23 cellular contexts compared by ENCODE assay signal in genomic region chr12:45605624-45606023, GRCh38.
DNase-seq lines count a peak whose midpoint lies in the region; ATAC-seq, FAIRE-seq and TF ChIP-seq lines count a peak whose summit lies in the region.
"Had no signal": no experiment of that assay in that cellular context is flagged by ENCODE, and none has a peak within 500 bp of the region (broad histone marks: within the 10 kb centered on the region; RNA-seq: fewer than 3 reads in every experiment).

No MANE protein-coding gene starts in this region.

- peaks cover 5% of the 10 kb centered on the region; the same call in 1 of the 2 replicates for H3K9me3 ChIP-seq in HepG2 (ENCODE audit: low read length)
- peaks cover 0 to 11% (median 1%) of the 10 kb centered on the region in 4 donors for H3K9me3 ChIP-seq in right lobe of liver
- peaks cover 2% of the 10 kb centered on the region; the same call in 1 of the 2 replicates for H3K9me3 ChIP-seq in HEK293 (ENCODE audit: control insufficient read depth, insufficient read depth, low read depth, low read length)
- H3K9me3 ChIP-seq in K562 (replicated peaks; ENCODE audit: control insufficient read depth, insufficient read depth, low read depth, low read length), result no peaks in the 10 kb centered on the region
- H3K9me3 ChIP-seq: BE2C had no signal

- POLR2A ChIA-PET in HepG2 (lab: Yijun Ruan, JAX), result no interaction called here
- POLR2A ChIA-PET in HEK293 (lab: Yijun Ruan, JAX), result no interaction called here
- POLR2A ChIA-PET in K562 (lab: Yijun Ruan, JAX), result no interaction called here

- H3K9me1 ChIP-seq in K562 (ENCODE audit: control insufficient read depth, insufficient read depth, low read length), result no peaks in the 10 kb centered on the region

- H3K4me1 ChIP-seq in HepG2 (ENCODE audit: insufficient read depth, low read length), result no peaks in the 10 kb centered on the region
- no peaks in the 10 kb centered on the region for H3K4me1 ChIP-seq in right lobe of liver
- no peaks in the 10 kb centered on the region for H3K4me1 ChIP-seq in HEK293 (ENCODE audit: control insufficient read depth, insufficient read depth, low read length)
- H3K4me1 ChIP-seq in K562 (replicated peaks in 1 of 2; ENCODE audit: control insufficient read depth in 2 of 2, insufficient read depth in 2 of 2, low read length in 2 of 2), result no peaks in the 10 kb centered on the region
- H3K4me1 ChIP-seq: BE2C, BLaER1 had no signal

- WGBS in HepG2 (ENCODE audit: low lambda C conversion rate), result 0% methylated on average over 1 of the region's 1 CpG
- WGBS in right lobe of liver (ENCODE audit: insufficient coverage, low coverage, low lambda C conversion rate, missing lambda C conversion rate), result 64% methylated on average over 1 of the region's 1 CpG
- WGBS in K562 (ENCODE audit: insufficient coverage, low coverage, missing lambda C conversion rate), result 0% methylated on average over 1 of the region's 1 CpG

- H3K4me3 ChIP-seq in HepG2 (replicated peaks in 1 of 3; ENCODE audit: insufficient read depth in 1 of 3, low read depth in 2 of 3, low read length in 3 of 3) (no peak overlapping the region), right lobe of liver (no peak overlapping the region), HEK293 (ENCODE audit: low read depth, low read length) (no peak overlapping the region), K562 (no peak overlapping the region)
- H3K4me3 ChIP-seq: BLaER1 had no signal

- H3K9ac ChIP-seq in HepG2 (ENCODE audit: insufficient read depth, low read depth, low read length), result no peak overlapping the region
- H3K9ac ChIP-seq in K562 (ENCODE audit: insufficient read depth in 1 of 2, low read depth in 2 of 2, low read length in 2 of 2), result no peak overlapping the region
- H3K9ac ChIP-seq: BLaER1 had no signal

- no peak for TF ChIP-seq EP300 in HepG2 (IDR thresholded peaks at IDR 0.05; ENCODE audit: low read depth in 2 of 2, low read length in 2 of 2)
- TF ChIP-seq EP300 in HepG2 (CRISPR knock-in tag; IDR thresholded peaks at IDR 0.05; ENCODE audit: borderline replicate concordance), result no peak
- TF ChIP-seq EP300 in K562 (IDR thresholded peaks at IDR 0.05; ENCODE audit: low read length), result no peak

- DNase-seq in HepG2 (ENCODE audit: low spot score), result no peak
- no peak for DNase-seq in right lobe of liver
- DNase-seq in K562 (ENCODE audit: extremely low read depth in 1 of 4, low spot score in 3 of 4), result no peak
- no peak for DNase-seq in UCSD-AML1 (lab: John Stamatoyannopoulos, UW; ENCODE audit: unreplicated experiment)
- DNase-seq: 8988T; ACHN; BE2C; C1 segment of cervical spinal cord; Calu3; CD4-positive, alpha-beta memory T cell; CD4-positive, CD25-positive, alpha-beta regulatory T cell; CD8-positive, alpha-beta memory T cell; COR-L47; DMS79 treated with DMSO at 0.1 percent for 48 hours; GF-D8 had no signal

- ATAC-seq in HepG2, result no peak
- no peak for ATAC-seq in right lobe of liver
- no peak for ATAC-seq in K562
- no peak for ATAC-seq in GM21390 (IDR thresholded peaks at IDR 0.05; ENCODE audit: unreplicated experiment)

- H3K27ac ChIP-seq in HepG2 (ENCODE audit: extremely low read length, insufficient read depth, low read length) (no peak overlapping the region), right lobe of liver (no peak overlapping the region), HEK293 (ENCODE audit: extremely low read depth, low read depth, low read length) (no peak overlapping the region), K562 (ENCODE audit: extremely low read depth, low read depth, low read length) (no peak overlapping the region)
- H3K27ac ChIP-seq: BLaER1 had no signal

- TF ChIP-seq CTCF in HepG2 (CRISPR knock-in tag; IDR thresholded peaks at IDR 0.05) (no peak), right lobe of liver (IDR thresholded peaks at IDR 0.05) (no peak), HEK293 (tag by site-specific recombination; IDR thresholded peaks at IDR 0.05) (no peak), K562 (IDR thresholded peaks at IDR 0.05 in 2 of 3, conservative IDR thresholded peaks at IDR 0.05 in 1 of 3; ENCODE audit: insufficient read depth in 2 of 3, low read depth in 1 of 3, low read length in 3 of 3) (no peak)

- H4K20me1 ChIP-seq in HepG2 (ENCODE audit: insufficient read depth, low read length) (no peaks in the 10 kb centered on the region), K562 (replicated peaks; ENCODE audit: control insufficient read depth, insufficient read depth, low read length) (no peaks in the 10 kb centered on the region)
- H4K20me1 ChIP-seq: BLaER1 had no signal

- H2AFZ ChIP-seq in HepG2 (ENCODE audit: low read length), result no peak overlapping the region
- H2AFZ ChIP-seq in K562 (ENCODE audit: low read depth, low read length), result no peak overlapping the region

- no peaks in the 10 kb centered on the region for H3K27me3 ChIP-seq in HepG2 (ENCODE audit: control insufficient read depth in 1 of 2, insufficient read depth in 2 of 2, low read length in 2 of 2)
- H3K27me3 ChIP-seq in right lobe of liver, result no peaks in the 10 kb centered on the region
- peaks cover 0 to 2% of the 10 kb centered on the region in 2 experiments; a peak in 1 of 5 replicates for H3K27me3 ChIP-seq in K562 (ENCODE audit: control insufficient read depth in 2 of 2, insufficient read depth in 2 of 2, low read length in 2 of 2)
- H3K27me3 ChIP-seq: BE2C, BLaER1 had no signal

- H3K36me3 ChIP-seq in HepG2 (replicated peaks in 1 of 2; ENCODE audit: control insufficient read depth in 1 of 2, insufficient read depth in 2 of 2, low read length in 2 of 2), result no peaks in the 10 kb centered on the region
- no peaks in the 10 kb centered on the region for H3K36me3 ChIP-seq in right lobe of liver
- no peaks in the 10 kb centered on the region for H3K36me3 ChIP-seq in HEK293 (ENCODE audit: control insufficient read depth in 2 of 2, insufficient read depth in 1 of 2, low read length in 2 of 2)
- no peaks in the 10 kb centered on the region for H3K36me3 ChIP-seq in K562 (ENCODE audit: control insufficient read depth, insufficient read depth, low read length)
- H3K36me3 ChIP-seq: BE2C, BLaER1 had no signal

- no peaks in the 10 kb centered on the region for H3K79me2 ChIP-seq in HepG2 (ENCODE audit: insufficient read depth, low read length)
- no peaks in the 10 kb centered on the region for H3K79me2 ChIP-seq in K562 (ENCODE audit: control insufficient read depth, insufficient read depth, low read length)

- intact Hi-C loops in HepG2 (cut with micrococcal nuclease; ENCODE audit: unreplicated experiment) (no loop called here), right lobe of liver (cut with DNase I) (no loop called here), K562 (cut with micrococcal nuclease) (no loop called here)

- CTCF ChIA-PET in HepG2 (lab: Yijun Ruan, JAX; ENCODE audit: low intra/inter-chr PET ratio, low total read pairs), result no interaction called here
- CTCF ChIA-PET in HEK293 (lab: Yijun Ruan, JAX), result interaction anchor here (0.7 to 1.5 kb wide), 2 partner anchors 40 to 620 kb away, joined by 3 to 7 read pairs; no protein-coding TSS in a partner anchor
- CTCF ChIA-PET in K562 (lab: Yijun Ruan, JAX; ENCODE audit: low intra/inter-chr PET ratio), result no interaction called here

- H3K4me2 ChIP-seq in HepG2 (ENCODE audit: low read depth, low read length), result no peak overlapping the region
- H3K4me2 ChIP-seq in K562 (ENCODE audit: insufficient read depth, low read length), result no peak overlapping the region
- H3K4me2 ChIP-seq: BLaER1 had no signal

- in situ Hi-C loops in HepG2 (cut with HindIII; ENCODE audit: extremely low pct_ligation_motif_present, low pct_unique_long_range_greater_than_20kb) (no loop called here), K562 (cut with MboI) (no loop called here)

- no peak for TF ChIP-seq POLR2A in HepG2 (IDR thresholded peaks at IDR 0.05; ENCODE audit: insufficient read depth in 1 of 2, low read depth in 2 of 2, low read length in 2 of 2)
- no peak for TF ChIP-seq POLR2A in right lobe of liver (IDR thresholded peaks at IDR 0.05)
- TF ChIP-seq POLR2A in K562 (conservative IDR thresholded peaks at IDR 0.05), result no peak

- no peak for TF ChIP-seq RAD21 in HepG2 (CRISPR knock-in tag; IDR thresholded peaks at IDR 0.05)
- TF ChIP-seq RAD21 in K562 (CRISPR knock-in tag; conservative IDR thresholded peaks at IDR 0.05 in 1 of 2, IDR thresholded peaks at IDR 0.05 in 1 of 2), result no peak

- FAIRE-seq in HepG2 (lab: Jason Lieb, UNC) (no peak), K562 (lab: Jason Lieb, UNC) (no peak)
- FAIRE-seq: A204.1, D721Med, G401.6, GM12892, GM18507 had no signal

- BruUV-seq in HepG2 (replicated peaks; lab: Mats Ljungman, UMichigan) (no TSS peak), K562 (replicated peaks; lab: Mats Ljungman, UMichigan) (no TSS peak)

TF ChIP-seq in HepG2, 621 proteins besides CTCF, POLR2A, EP300 and RAD21:
- TF ChIP-seq ATF7 (IDR thresholded peaks at IDR 0.05) (peak; percentile 34; the same call in 1 of the 2 replicates), ATF7 (CRISPR knock-in tag; IDR thresholded peaks at IDR 0.05) (no peak), PITX1 (CRISPR knock-in tag; IDR thresholded peaks at IDR 0.05) (no peak)

TF ChIP-seq in HEK293, 187 proteins besides CTCF, POLR2A, EP300 and RAD21 (continues in another document):
- TF ChIP-seq KLF9 (tag by site-specific recombination; IDR thresholded peaks at IDR 0.05; ENCODE audit: low read depth) (no peak), SETDB1 (IDR thresholded peaks at IDR 0.05; ENCODE audit: insufficient read length, low read length) (peak; percentile 74), ZNF701 (tag by site-specific recombination; IDR thresholded peaks at IDR 0.05) (no peak), ZNF585B (tag by site-specific recombination; IDR thresholded peaks at IDR 0.05) (no peak)
- TF ChIP-seq, protein P1, sequence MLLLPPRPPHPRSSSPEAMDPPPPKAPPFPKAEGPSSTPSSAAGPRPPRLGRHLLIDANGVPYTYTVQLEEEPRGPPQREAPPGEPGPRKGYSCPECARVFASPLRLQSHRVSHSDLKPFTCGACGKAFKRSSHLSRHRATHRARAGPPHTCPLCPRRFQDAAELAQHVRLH (tag by site-specific recombination; IDR thresholded peaks at IDR 0.05), result 0 out of 2 replicates have a peak, but pooled peaks have one; percentile 39

TF ChIP-seq in K562, 482 proteins besides CTCF, POLR2A, EP300 and RAD21 (continues in another document):
- TF ChIP-seq BHLHE40 (IDR thresholded peaks at IDR 0.05; ENCODE audit: low read length) (no peak), CGGBP1 (CRISPR knock-in tag; IDR thresholded peaks at IDR 0.05) (no peak), CEBPG (CRISPR knock-in tag; IDR thresholded peaks at IDR 0.05) (no peak), CEBPG (tag; conservative IDR thresholded peaks at IDR 0.05 in 1 of 2, IDR thresholded peaks at IDR 0.05 in 1 of 2) (peak; percentile 23 to 46; a peak in 2 of 4 replicates)

Comparison
In these comparisons a context has a peak if more than half of its experiments do, and no peak if none do; other contexts are left out.
1. Of the 241 proteins assayed by ChIP-seq in both HepG2 and K562: peak only in HepG2: none; only in K562: CEBPG; in both: none; in neither: 238; mixed calls (peak in some experiments, not most) for 2.